8 cellular contexts compared by ENCODE assay signal in genomic region chr22:26398741-26399153, GRCh38. TPM values are rescaled to one million over a fixed set of nuclear protein-coding genes. Genes with fewer than 3 reads are reported as not detected.
DNase-seq lines count a peak whose midpoint lies in the region; ATAC-seq and TF ChIP-seq lines count a peak whose summit lies in the region.

No MANE protein-coding gene starts in this region.

- H3K9me3 ChIP-seq in colonic mucosa = no peaks in the 10 kb centered on the region

- H3K27ac ChIP-seq in colonic mucosa = no peak overlapping the region

- no peaks in the 10 kb centered on the region for H3K36me3 ChIP-seq in colonic mucosa

- H3K4me3 ChIP-seq in colonic mucosa (no peak overlapping the region), lower leg skin (ENCODE audit: low read depth, poor library complexity, severe bottlenecking) (no peak overlapping the region)

- H3K4me1 ChIP-seq in colonic mucosa = no peaks in the 10 kb centered on the region

- intact Hi-C loops in colonic mucosa (cut with DNase I) (loop anchor here (2.0 kb wide), 1 partner anchor 62 kb away; no protein-coding TSS in a partner anchor), lower leg skin (cut with DNase I; ENCODE audit: low total_unique reads) (loop anchor here (10.0 kb wide), 1 partner anchor 66 kb away; no protein-coding TSS in a partner anchor)

- H3K27me3 ChIP-seq in colonic mucosa = no peaks in the 10 kb centered on the region

- WGBS in lower leg skin, 2 donors = 26 to 33% methylated on average over 3 of the region's 3 CpGs

- no peak for ATAC-seq in GM21528 (IDR thresholded peaks at IDR 0.05; ENCODE audit: low FRiP score, unreplicated experiment)

- peak; percentile 70 for TF ChIP-seq CTCF in colonic mucosa (IDR thresholded peaks at IDR 0.05)
- TF ChIP-seq CTCF in lower leg skin (IDR thresholded peaks at IDR 0.05) = no peak

- no peak for TF ChIP-seq POLR2A in lower leg skin (IDR thresholded peaks at IDR 0.05)

- DNase-seq in NK-92 treated with Interleukin-12 subunit alpha and Interleukin-12 subunit beta, amount 100 ng/mL, for 24 hours (lab: John Stamatoyannopoulos, UW) = peak; percentile 1
- DNase-seq in NK-92 (lab: John Stamatoyannopoulos, UW; ENCODE audit: unreplicated experiment) (no peak), NCI-H2081 treated with DMSO at 0.1 percent for 48 hours (lab: John Stamatoyannopoulos, UW) (peak; percentile 0), colonic mucosa (peak; percentile 56), lower leg skin (ENCODE audit: low spot score in 2 of 2) (peak; percentile 58 to 86)
- DNase-seq in activated CD4-positive, alpha-beta T cell treated with anti-CD3 and anti-CD28 coated beads for 4 hours = peak; percentile 43 to 46
- peak; percentile 25 for DNase-seq in stimulated activated CD8-positive, alpha-beta memory T cell treated with anti-CD3 and anti-CD28 coated beads, Interleukin-12 subunit alpha, Interleukin-12 subunit beta, amount 100 ng/mL, for 1 hour (ENCODE audit: low read depth)

- no peak overlapping the region for H3K9ac ChIP-seq in colonic mucosa (ENCODE audit: low read depth in 2 of 2, low read length in 2 of 2)

RNA-seq across cellular contexts. Expression of gene ASPHD2, which starts 30.3 kb away (rescaled TPM):
- total RNA-seq in colonic mucosa (1 to 10 TPM; 3.8 to 4.3 TPM), lower leg skin (10 to 100 TPM; 18.8 to 31.4 (median 22.2) TPM)
